18 cellular contexts compared by ENCODE assay signal in the genomic region with DNA sequence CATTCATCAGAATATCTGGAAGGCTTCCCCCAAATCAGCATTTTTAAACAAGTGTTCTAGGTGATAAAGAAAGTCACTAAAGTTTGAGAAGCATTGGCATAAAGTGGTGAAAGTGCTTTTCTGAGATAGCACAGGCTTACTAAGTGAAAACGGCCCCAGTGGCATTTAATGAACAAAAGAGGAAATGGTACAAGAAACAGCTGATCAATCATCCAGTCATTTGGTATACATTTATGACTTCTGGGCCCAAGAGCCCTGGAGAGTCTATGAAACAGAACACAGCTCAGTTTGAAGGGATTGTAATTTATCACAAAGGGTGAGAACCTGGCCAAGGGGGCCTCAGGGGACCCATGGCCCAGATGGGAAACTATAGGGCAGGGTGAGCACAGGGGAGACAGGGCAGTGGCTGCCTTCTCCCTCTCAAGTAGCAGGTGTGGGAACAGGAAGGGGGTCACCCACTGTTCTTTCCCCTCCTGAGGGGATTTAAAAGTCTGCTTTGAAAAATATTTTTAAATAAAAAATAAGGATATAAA.
DNase-seq lines count a peak whose midpoint lies in the region; ATAC-seq and TF ChIP-seq lines count a peak whose summit lies in the region.
"Had no signal": no experiment of that assay in that cellular context is flagged by ENCODE, and none has a peak within 500 bp of the region (broad histone marks: within the 10 kb centered on the region; RNA-seq: fewer than 3 reads in every experiment).

No MANE protein-coding gene starts in this region.

- H3K9me3 ChIP-seq in BE2C = no peaks in the 10 kb centered on the region
- H3K9me3 ChIP-seq: Caco-2, pancreas had no signal

- H3K36me3 Mint-ChIP-seq in HFFc6 (ENCODE audit: low read depth) = no peaks in the 10 kb centered on the region
- H3K36me3 Mint-ChIP-seq: activated naive CD8-positive, alpha-beta T cell; stimulated activated effector memory CD8-positive, alpha-beta T cell treated with anti-CD3 and anti-CD28 coated beads, Interleukin-12 subunit alpha, Interleukin-12 subunit beta, amount 100 ng/mL, for 72 hours had no signal

- no peak for TF ChIP-seq CTCF in BE2C (IDR thresholded peaks at IDR 0.05; ENCODE audit: low read depth, low read length)
- TF ChIP-seq CTCF in HFFc6 (IDR thresholded peaks at IDR 0.05) = no peak
- no peak for TF ChIP-seq CTCF in coronary artery (IDR thresholded peaks at IDR 0.05)

- H3K27ac ChIP-seq in coronary artery = peak overlapping the region; percentile 22 to 75
- H3K27ac ChIP-seq in skin epidermis = peak overlapping the region in 12 of 21 experiments; percentile 1 to 63 (median 28)
- H3K27ac ChIP-seq: GM23248 had no signal

- H3K27me3 ChIP-seq in BE2C = no peaks in the 10 kb centered on the region
- H3K27me3 ChIP-seq: pancreas had no signal

- ATAC-seq in HG02588 (IDR thresholded peaks at IDR 0.05; ENCODE audit: unreplicated experiment) = no peak
- ATAC-seq: stimulated activated effector memory CD8-positive, alpha-beta T cell treated with anti-CD3 and anti-CD28 coated beads, Interleukin-12 subunit alpha, Interleukin-12 subunit beta, amount 100 ng/mL, for 72 hours had no signal

- H3K36me3 ChIP-seq in BE2C = no peaks in the 10 kb centered on the region
- H3K36me3 ChIP-seq: pancreas had no signal

- no peak overlapping the region for H3K4me3 ChIP-seq in BE2C (ENCODE audit: low read depth, low read length)
- H3K4me3 ChIP-seq in coronary artery = no peak overlapping the region
- H3K4me3 ChIP-seq in skin epidermis = no peak overlapping the region
- H3K4me3 ChIP-seq: GM23248, pancreas had no signal

- no peaks in the 10 kb centered on the region for H3K9me3 Mint-ChIP-seq in HFFc6
- H3K9me3 Mint-ChIP-seq: activated CD4-positive, alpha-beta T cell treated with anti-CD3 and anti-CD28 coated beads, Interleukin-2, amount 10 ng/mL, durations not matched to agents 7 days and 5 days; activated T-cell treated with anti-CD3 and anti-CD28 coated beads, Interleukin-2, amount 50 U/mL, for 24 hours; stimulated activated effector memory CD8-positive, alpha-beta T cell treated with anti-CD3 and anti-CD28 coated beads, Interleukin-12 subunit alpha, Interleukin-12 subunit beta, amount 100 ng/mL, for 72 hours had no signal

- peak overlapping the region; percentile 77 for H3K27ac Mint-ChIP-seq in HFFc6
- H3K27ac Mint-ChIP-seq: activated CD4-positive, alpha-beta T cell treated with anti-CD3 and anti-CD28 coated beads, Interleukin-2, amount 10 ng/mL, durations not matched to agents 7 days and 5 days; activated naive CD8-positive, alpha-beta T cell; activated T-cell treated with anti-CD3 and anti-CD28 coated beads, Interleukin-2, amount 50 U/mL, for 24 hours; stimulated activated effector memory CD8-positive, alpha-beta T cell treated with anti-CD3 and anti-CD28 coated beads, Interleukin-12 subunit alpha, Interleukin-12 subunit beta, amount 100 ng/mL, for 72 hours had no signal

- H3K4me1 Mint-ChIP-seq in HFFc6 (ENCODE audit: low read depth) = peaks cover 51% of the 10 kb centered on the region
- H3K4me1 Mint-ChIP-seq: activated CD4-positive, alpha-beta T cell treated with anti-CD3 and anti-CD28 coated beads, Interleukin-2, amount 10 ng/mL, durations not matched to agents 7 days and 5 days; stimulated activated effector memory CD8-positive, alpha-beta T cell treated with anti-CD3 and anti-CD28 coated beads, Interleukin-12 subunit alpha, Interleukin-12 subunit beta, amount 100 ng/mL, for 72 hours had no signal

- peaks cover 17% of the 10 kb centered on the region for H3K4me1 ChIP-seq in BE2C
- H3K4me1 ChIP-seq: Caco-2, pancreas had no signal

- DNase-seq in BE2C (peak; percentile 39), HFFc6 (no peak), coronary artery (ENCODE audit: low spot score) (no peak), LoVo (ENCODE audit: low spot score) (no peak)
- DNase-seq in stimulated activated CD4-positive, alpha-beta T cell treated with anti-CD3 and anti-CD28 coated beads, Interleukin-12 subunit alpha, Interleukin-12 subunit beta, amount 100 ng/mL, for 4 hours = no peak
- no peak for DNase-seq in effector CD8-positive, alpha-beta T cell (lab: John Stamatoyannopoulos, UW)
- DNase-seq: activated CD4-positive, alpha-beta T cell treated with anti-CD3 and anti-CD28 coated beads, Interleukin-2, amount 10 ng/mL, durations not matched to agents 7 days and 5 days; activated T-cell treated with anti-CD3 and anti-CD28 coated beads, Interleukin-2, amount 50 U/mL, for 24 hours; Caco-2; NCI-H1930; NCI-H526; SW 1271 had no signal

- H3K4me3 Mint-ChIP-seq in HFFc6 = no peak overlapping the region
- H3K4me3 Mint-ChIP-seq: activated CD4-positive, alpha-beta T cell treated with anti-CD3 and anti-CD28 coated beads, Interleukin-2, amount 10 ng/mL, durations not matched to agents 7 days and 5 days; activated naive CD8-positive, alpha-beta T cell; activated T-cell treated with anti-CD3 and anti-CD28 coated beads, Interleukin-2, amount 50 U/mL, for 24 hours; stimulated activated effector memory CD8-positive, alpha-beta T cell treated with anti-CD3 and anti-CD28 coated beads, Interleukin-12 subunit alpha, Interleukin-12 subunit beta, amount 100 ng/mL, for 72 hours had no signal

- peaks cover 2% of the 10 kb centered on the region for H3K27me3 Mint-ChIP-seq in HFFc6 (ENCODE audit: insufficient read depth)
